In the genomic region with DNA sequence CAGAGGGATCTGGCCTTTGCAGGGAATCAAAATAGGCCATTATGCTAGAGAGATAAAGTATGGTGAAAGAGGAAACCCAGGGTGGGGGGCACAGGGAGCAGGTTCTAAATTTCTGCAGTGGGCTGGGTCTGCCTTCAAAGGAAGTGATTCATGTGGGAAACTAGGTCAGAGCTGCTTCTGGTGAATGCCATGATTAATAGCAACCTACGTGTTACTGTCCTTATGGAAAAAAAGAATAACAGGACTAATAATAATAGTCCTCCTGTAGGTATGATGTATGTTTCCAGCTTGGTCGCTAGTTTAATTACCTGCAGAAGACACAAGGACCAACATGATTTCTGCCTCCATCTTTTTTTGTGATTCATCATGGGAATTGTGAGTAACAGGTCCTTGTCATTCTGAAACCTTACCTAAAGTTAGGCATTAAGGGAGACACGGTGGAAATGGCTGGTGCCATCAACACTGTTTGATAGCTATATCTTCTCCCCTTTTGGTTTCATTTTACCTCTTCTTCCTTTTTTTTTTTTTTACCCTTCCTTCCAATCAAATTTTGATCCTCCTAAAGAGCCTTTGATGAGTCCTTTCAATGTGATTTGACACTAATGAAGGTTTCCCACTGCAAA, we compare ENCODE assay signal across 14 cellular contexts.
DNase-seq lines count a peak whose midpoint lies in the region; ATAC-seq and TF ChIP-seq lines count a peak whose summit lies in the region.
"Had no signal": no experiment of that assay in that cellular context is flagged by ENCODE, and none has a peak within 500 bp of the region (broad histone marks: within the 10 kb centered on the region; RNA-seq: fewer than 3 reads in every experiment).

No MANE protein-coding gene starts in this region.

- intact Hi-C loops in activated CD4-positive, alpha-beta T cell treated with anti-CD3 and anti-CD28 coated beads for 36 hours (cut with DNase I, micrococcal nuclease) = loop anchor here (1.0 to 10.0 kb wide), 7 partner anchors 65 to 1528 kb away; a partner anchor contains a TSS
- intact Hi-C loops in thyroid gland (cut with DNase I) = no loop called here

- POLR2A ChIA-PET in activated CD4-positive, alpha-beta T cell treated with anti-CD3 and anti-CD28 coated beads for 36 hours (lab: Charles Lee) = interaction anchor here (0.6 to 0.7 kb wide), 2 partner anchors 45 to 179 kb away, joined by 3 to 4 read pairs; no protein-coding TSS in a partner anchor

- H3K9me3 ChIP-seq in hepatocyte (ENCODE audit: low read depth) (no peaks in the 10 kb centered on the region), thyroid gland (no peaks in the 10 kb centered on the region)
- H3K9me3 ChIP-seq: A549 had no signal

- 81% methylated on average over 3 of the region's 3 CpGs for WGBS in hepatocyte (ENCODE audit: low lambda C conversion rate, missing lambda C conversion rate)
- WGBS in thyroid gland, 2 donors = 81 to 86% methylated on average over 3 of the region's 3 CpGs

- H3K4me3 ChIP-seq in hepatocyte = no peak overlapping the region
- no peak overlapping the region for H3K4me3 ChIP-seq in thyroid gland (replicated peaks in 1 of 3)
- H3K4me3 ChIP-seq: A549, GM23338 had no signal

- no peak overlapping the region for H3K27ac ChIP-seq in hepatocyte
- H3K27ac ChIP-seq in thyroid gland = no peak overlapping the region
- H3K27ac ChIP-seq: A549 had no signal

- TF ChIP-seq CTCF in hepatocyte (IDR thresholded peaks at IDR 0.05; ENCODE audit: poor library complexity) (no peak), thyroid gland (IDR thresholded peaks at IDR 0.05) (no peak)

- H3K36me3 ChIP-seq in hepatocyte (replicated peaks; ENCODE audit: insufficient read depth, low read depth) = no peaks in the 10 kb centered on the region
- no peaks in the 10 kb centered on the region for H3K36me3 ChIP-seq in thyroid gland

- H3K9me3 Mint-ChIP-seq in activated CD4-positive, alpha-beta T cell treated with anti-CD3 and anti-CD28 coated beads for 36 hours (ENCODE audit: low read depth) = no peaks in the 10 kb centered on the region
- no peaks in the 10 kb centered on the region for H3K9me3 Mint-ChIP-seq in activated naive CD4-positive, alpha-beta T cell treated with anti-CD3 and anti-CD28 coated beads, Interleukin-2, amount 50 U/mL, for 24 hours

- H3K27me3 ChIP-seq in hepatocyte (no peaks in the 10 kb centered on the region), thyroid gland (no peaks in the 10 kb centered on the region)

- H3K4me1 ChIP-seq in hepatocyte (ENCODE audit: insufficient read depth) (no peaks in the 10 kb centered on the region), thyroid gland (no peaks in the 10 kb centered on the region)
- H3K4me1 ChIP-seq: A549 had no signal

- no peak overlapping the region for H3K4me2 ChIP-seq in hepatocyte
- H3K4me2 ChIP-seq: A549, GM23338 had no signal

- H3K4me1 Mint-ChIP-seq in activated CD4-positive, alpha-beta T cell treated with anti-CD3 and anti-CD28 coated beads for 36 hours = peaks cover 15% of the 10 kb centered on the region
- H3K4me1 Mint-ChIP-seq in activated naive CD4-positive, alpha-beta T cell treated with anti-CD3 and anti-CD28 coated beads, Interleukin-2, amount 50 U/mL, for 24 hours = peaks cover 17% of the 10 kb centered on the region

- no peaks in the 10 kb centered on the region for H3K9me2 ChIP-seq in hepatocyte (replicated peaks; ENCODE audit: insufficient read depth)

- peak overlapping the region; percentile 82 for H3K27ac Mint-ChIP-seq in activated CD4-positive, alpha-beta T cell treated with anti-CD3 and anti-CD28 coated beads for 36 hours
- H3K27ac Mint-ChIP-seq in activated naive CD4-positive, alpha-beta T cell treated with anti-CD3 and anti-CD28 coated beads, Interleukin-2, amount 50 U/mL, for 24 hours = peak overlapping the region; percentile 76
- H3K27ac Mint-ChIP-seq: GM23338, T-helper 17 cell had no signal

- H3K79me2 ChIP-seq in hepatocyte = no peaks in the 10 kb centered on the region

- H3K27me3 Mint-ChIP-seq in activated CD4-positive, alpha-beta T cell treated with anti-CD3 and anti-CD28 coated beads for 36 hours = no peaks in the 10 kb centered on the region
- H3K27me3 Mint-ChIP-seq in activated naive CD4-positive, alpha-beta T cell treated with anti-CD3 and anti-CD28 coated beads, Interleukin-2, amount 50 U/mL, for 24 hours = no peaks in the 10 kb centered on the region
- H3K27me3 Mint-ChIP-seq: T-helper 17 cell had no signal

- no peak for TF ChIP-seq POLR2A in thyroid gland (IDR thresholded peaks at IDR 0.05)

- no peaks in the 10 kb centered on the region for H4K20me1 ChIP-seq in hepatocyte (ENCODE audit: insufficient read depth, poor library complexity, severe bottlenecking)

- H3K36me3 Mint-ChIP-seq in activated CD4-positive, alpha-beta T cell treated with anti-CD3 and anti-CD28 coated beads for 36 hours (ENCODE audit: low read depth) = no peaks in the 10 kb centered on the region
- H3K36me3 Mint-ChIP-seq in activated naive CD4-positive, alpha-beta T cell treated with anti-CD3 and anti-CD28 coated beads, Interleukin-2, amount 50 U/mL, for 24 hours = no peaks in the 10 kb centered on the region

- ATAC-seq in activated CD4-positive, alpha-beta T cell treated with anti-CD3 and anti-CD28 coated beads for 36 hours = peak; percentile 94
- peak; percentile 79 for ATAC-seq in HG03060 (IDR thresholded peaks at IDR 0.05; ENCODE audit: low read depth, unreplicated experiment)
- ATAC-seq: A549, GM23338, T-helper 17 cell had no signal

- H3K4me3 Mint-ChIP-seq in activated CD4-positive, alpha-beta T cell treated with anti-CD3 and anti-CD28 coated beads for 36 hours = peak overlapping the region; percentile 13
- H3K4me3 Mint-ChIP-seq in activated naive CD4-positive, alpha-beta T cell treated with anti-CD3 and anti-CD28 coated beads, Interleukin-2, amount 50 U/mL, for 24 hours = no peak overlapping the region
- H3K4me3 Mint-ChIP-seq: GM23338, T-helper 17 cell had no signal

- CTCF ChIA-PET in activated CD4-positive, alpha-beta T cell treated with anti-CD3 and anti-CD28 coated beads for 36 hours (lab: Charles Lee) = interaction anchor here (0.7 to 0.8 kb wide), 2 partner anchors 263 to 1258 kb away, joined by 3 to 4 read pairs; no protein-coding TSS in a partner anchor

- peak; percentile 54 for DNase-seq in activated CD4-positive, alpha-beta T cell treated with anti-CD3 and anti-CD28 coated beads for 36 hours
- DNase-seq in activated CD4-positive, alpha-beta T cell treated with anti-CD3 and anti-CD28 coated beads, Interleukin-2, amount 50 U/mL, for 4 hours = no peak
- peak; percentile 25 to 29 for DNase-seq in stimulated activated CD4-positive, alpha-beta T cell treated with anti-CD3 and anti-CD28 coated beads, Interleukin-2, amount 100 ng/mL, for 24 hours
- DNase-seq in putamen (ENCODE audit: low spot score) (no peak), hepatocyte (ENCODE audit: low spot score) (no peak), thyroid gland (no peak)
- DNase-seq: anterior cingulate cortex, IMR-90, NCI-H69, T-helper 17 cell had no signal

- H2AFZ ChIP-seq in hepatocyte = no peak overlapping the region
- H2AFZ ChIP-seq: GM23338 had no signal

Comparison
In these comparisons a context has a peak if more than half of its experiments do, and no peak if none do; other contexts are left out.
1. DNase-seq: peak in activated CD4-positive, alpha-beta T cell treated with anti-CD3 and anti-CD28 coated beads for 36 hours (single experiment) and stimulated activated CD4-positive, alpha-beta T cell treated with anti-CD3 and anti-CD28 coated beads, Interleukin-2, amount 100 ng/mL, for 24 hours (2 of 2); none in activated CD4-positive, alpha-beta T cell treated with anti-CD3 and anti-CD28 coated beads, Interleukin-2, amount 50 U/mL, for 4 hours (0 of 2), putamen (single experiment), hepatocyte (single experiment) and thyroid gland (0 of 2).